In genomic region chr6:149852180-149852579, GRCh38 we compare ENCODE assay signal across 10 cellular contexts. TPM values are rescaled to one million over a fixed set of nuclear protein-coding genes. Genes with fewer than 3 reads are reported as not detected.
DNase-seq lines count a peak whose midpoint lies in the region; ATAC-seq and TF ChIP-seq lines count a peak whose summit lies in the region.
"Had no signal": no experiment of that assay in that cellular context is flagged by ENCODE, and none has a peak within 500 bp of the region (broad histone marks: within the 10 kb centered on the region; RNA-seq: fewer than 3 reads in every experiment).

No MANE protein-coding gene starts in this region.

- H3K27me3 ChIP-seq in fibroblast of lung (ENCODE audit: control insufficient read depth, insufficient read depth, low read length) = no peaks in the 10 kb centered on the region
- H3K27me3 ChIP-seq in CD8-positive, alpha-beta memory T cell (ENCODE audit: insufficient read depth, low read length, poor library complexity, severe bottlenecking) = no peaks in the 10 kb centered on the region

- no peak for DNase-seq in stimulated activated naive CD8-positive, alpha-beta T cell treated with anti-CD3 and anti-CD28 coated beads, Interleukin-15, amount 100 ng/mL, for 72 hours
- DNase-seq in stimulated activated naive CD8-positive, alpha-beta T cell treated with anti-CD3 and anti-CD28 coated beads, Interleukin-15, Interleukin-2, amounts not matched to agents 100 U/mL and 50 U/mL, for 24 hours = no peak
- DNase-seq in OCI-LY7 (ENCODE audit: low spot score) = peak; percentile 76
- DNase-seq in fibroblast of lung (ENCODE audit: low read depth in 2 of 2) = peak in 1 of 2 donors; percentile 84
- DNase-seq in iPS-NIHi7 (ENCODE audit: extremely low spot score) = no peak
- no peak for DNase-seq in head of caudate nucleus
- DNase-seq in C1 segment of cervical spinal cord (lab: John Stamatoyannopoulos, UW) = no peak
- no peak for DNase-seq in CD8-positive, alpha-beta memory T cell
- DNase-seq: activated T-cell treated with anti-CD3 and anti-CD28 coated beads, Interleukin-2, amount 50 U/mL, for 4 hours had no signal

- no peaks in the 10 kb centered on the region for H4K20me1 ChIP-seq in OCI-LY7 (ENCODE audit: insufficient read depth, low read length)
- H4K20me1 ChIP-seq in fibroblast of lung (ENCODE audit: control insufficient read depth, extremely low read depth, insufficient read depth, low read length) = no peaks in the 10 kb centered on the region

- no peak for TF ChIP-seq CTCF in OCI-LY7 (conservative IDR thresholded peaks at IDR 0.05; ENCODE audit: low read length)
- TF ChIP-seq CTCF in fibroblast of lung (conservative IDR thresholded peaks at IDR 0.05 in 1 of 2, IDR thresholded peaks at IDR 0.05 in 1 of 2; ENCODE audit: low read depth in 1 of 2, low read length in 2 of 2) = no peak

- no peak overlapping the region for H3K9ac ChIP-seq in fibroblast of lung (ENCODE audit: insufficient read depth, low read length)

- POLR2A ChIA-PET in OCI-LY7 (lab: Charles Lee) = interaction anchor here (1.1 kb wide), 1 partner anchor 20 kb away, joined by 3 read pairs; no protein-coding TSS in a partner anchor
- POLR2A ChIA-PET in CD8-positive, alpha-beta memory T cell (lab: Charles Lee) = interaction anchor here (0.5 kb wide), 1 partner anchor 31 kb away, joined by 6 read pairs; no protein-coding TSS in a partner anchor

- H3K9me3 Mint-ChIP-seq in stimulated activated naive CD8-positive, alpha-beta T cell treated with anti-CD3 and anti-CD28 coated beads, Interleukin-15, amount 100 ng/mL, for 72 hours = no peaks in the 10 kb centered on the region
- no peaks in the 10 kb centered on the region for H3K9me3 Mint-ChIP-seq in CD8-positive, alpha-beta memory T cell
- H3K9me3 Mint-ChIP-seq: activated T-cell treated with anti-CD3 and anti-CD28 coated beads, Interleukin-2, amount 50 U/mL, for 4 hours had no signal

- no peaks in the 10 kb centered on the region for H3K79me2 ChIP-seq in OCI-LY7 (ENCODE audit: insufficient read depth, low read depth, low read length)
- H3K79me2 ChIP-seq in fibroblast of lung (ENCODE audit: control insufficient read depth, insufficient read depth, low read length) = peaks cover 10% of the 10 kb centered on the region

- no peaks in the 10 kb centered on the region for H3K9me3 ChIP-seq in OCI-LY7 (ENCODE audit: low read length)
- H3K9me3 ChIP-seq in fibroblast of lung (ENCODE audit: control insufficient read depth, insufficient read depth, low read depth, low read length) = no peaks in the 10 kb centered on the region
- no peaks in the 10 kb centered on the region for H3K9me3 ChIP-seq in CD8-positive, alpha-beta memory T cell (ENCODE audit: low read length)

- peaks cover 19% of the 10 kb centered on the region for H3K4me1 ChIP-seq in OCI-LY7 (ENCODE audit: insufficient read depth, low read length, poor library complexity, severe bottlenecking)
- peaks cover 27% of the 10 kb centered on the region for H3K4me1 ChIP-seq in fibroblast of lung (ENCODE audit: control insufficient read depth, extremely low read depth, insufficient read depth, low read length)
- no peaks in the 10 kb centered on the region for H3K4me1 ChIP-seq in CD8-positive, alpha-beta memory T cell (ENCODE audit: insufficient read depth, low read length)

- H3K4me2 ChIP-seq in OCI-LY7 (ENCODE audit: low read length) = peak overlapping the region; percentile 83
- H3K4me2 ChIP-seq in fibroblast of lung (ENCODE audit: extremely low read depth, insufficient read depth, low read length) = no peak overlapping the region

- H3K9me2 ChIP-seq in OCI-LY7 (ENCODE audit: insufficient read depth, low read length) = no peaks in the 10 kb centered on the region

- peaks cover 26% of the 10 kb centered on the region for H3K4me1 Mint-ChIP-seq in stimulated activated naive CD8-positive, alpha-beta T cell treated with anti-CD3 and anti-CD28 coated beads, Interleukin-15, amount 100 ng/mL, for 72 hours
- H3K4me1 Mint-ChIP-seq in CD8-positive, alpha-beta memory T cell = no peaks in the 10 kb centered on the region

- peak; percentile 71 for ATAC-seq in stimulated activated naive CD8-positive, alpha-beta T cell treated with anti-CD3 and anti-CD28 coated beads, Interleukin-15, amount 100 ng/mL, for 72 hours
- no peak for ATAC-seq in stimulated activated naive CD8-positive, alpha-beta T cell treated with anti-CD3 and anti-CD28 coated beads, Interleukin-15, Interleukin-2, amounts not matched to agents 100 U/mL and 50 U/mL, for 24 hours
- ATAC-seq: activated T-cell treated with anti-CD3 and anti-CD28 coated beads, Interleukin-2, amount 50 U/mL, for 4 hours had no signal

- CTCF ChIA-PET in OCI-LY7 (lab: Charles Lee; ENCODE audit: unreplicated experiment) = no interaction called here
- CTCF ChIA-PET in CD8-positive, alpha-beta memory T cell (lab: Charles Lee) = interaction anchor here (0.9 kb wide), 1 partner anchor 134 kb away, joined by 3 read pairs; the partner anchor contains the start of gene LATS1

- intact Hi-C loops in OCI-LY7 (cut with micrococcal nuclease; ENCODE audit: unreplicated experiment) (no loop called here), head of caudate nucleus (cut with DNase I) (no loop called here)

- peaks cover 33% of the 10 kb centered on the region for H3K27me3 Mint-ChIP-seq in stimulated activated naive CD8-positive, alpha-beta T cell treated with anti-CD3 and anti-CD28 coated beads, Interleukin-15, amount 100 ng/mL, for 72 hours
- H3K27me3 Mint-ChIP-seq in CD8-positive, alpha-beta memory T cell = peaks cover 17 to 33% of the 10 kb centered on the region in 2 donors

- H3K36me3 ChIP-seq in OCI-LY7 (ENCODE audit: insufficient read depth, low read length) (no peaks in the 10 kb centered on the region), fibroblast of lung (ENCODE audit: control insufficient read depth, insufficient read depth, low read length) (peaks cover 2% of the 10 kb centered on the region)
- H3K36me3 ChIP-seq in CD8-positive, alpha-beta memory T cell (ENCODE audit: insufficient read depth, low read length) = no peaks in the 10 kb centered on the region

- no peak overlapping the region for H3K4me3 Mint-ChIP-seq in stimulated activated naive CD8-positive, alpha-beta T cell treated with anti-CD3 and anti-CD28 coated beads, Interleukin-15, amount 100 ng/mL, for 72 hours
- H3K4me3 Mint-ChIP-seq in CD8-positive, alpha-beta memory T cell = no peak overlapping the region
- H3K4me3 Mint-ChIP-seq: activated T-cell treated with anti-CD3 and anti-CD28 coated beads, Interleukin-2, amount 50 U/mL, for 4 hours had no signal

- H2AFZ ChIP-seq in OCI-LY7 (ENCODE audit: low read length) = peak overlapping the region; percentile 89
- no peak overlapping the region for H2AFZ ChIP-seq in fibroblast of lung (ENCODE audit: low read length)

- H3K4me3 ChIP-seq in OCI-LY7 (ENCODE audit: low read depth, low read length, poor library complexity, severe bottlenecking) (peak overlapping the region; percentile 59), fibroblast of lung (replicated peaks in 1 of 4; ENCODE audit: control extremely low read depth in 1 of 4, insufficient read depth in 1 of 4, low read depth in 3 of 4, low read length in 4 of 4) (no peak overlapping the region)
- H3K4me3 ChIP-seq in CD8-positive, alpha-beta memory T cell (ENCODE audit: low read length) = no peak overlapping the region

- peak overlapping the region; percentile 22 for H3K27ac ChIP-seq in OCI-LY7 (ENCODE audit: low read depth, low read length, poor library complexity, severe bottlenecking)
- H3K27ac ChIP-seq in fibroblast of lung (ENCODE audit: insufficient read depth, low read length) = peak overlapping the region; percentile 14
- no peak overlapping the region for H3K27ac ChIP-seq in CD8-positive, alpha-beta memory T cell (ENCODE audit: low read depth, low read length)

- no peaks in the 10 kb centered on the region for H3K36me3 Mint-ChIP-seq in CD8-positive, alpha-beta memory T cell

- no peak overlapping the region for H3K27ac Mint-ChIP-seq in stimulated activated naive CD8-positive, alpha-beta T cell treated with anti-CD3 and anti-CD28 coated beads, Interleukin-15, amount 100 ng/mL, for 72 hours
- H3K27ac Mint-ChIP-seq in CD8-positive, alpha-beta memory T cell = no peak overlapping the region

- no TSS peak for BruUV-seq in OCI-LY7 (replicated peaks; lab: Mats Ljungman, UMichigan)

RNA-seq across cellular contexts. Expression of gene LRP11, which starts 12.0 kb away (rescaled TPM):
- total RNA-seq in OCI-LY7 (2014; rRNA removed; shearing (Covaris generic)) = 1.1 and 1.5 TPM in 2 replicates
- total RNA-seq in OCI-LY7 (2022) = 1.2 and 1.5 TPM in 2 replicates
- total RNA-seq in fibroblast of lung = 54.7 and 89.5 TPM in 2 replicates
- polyA plus RNA-seq in fibroblast of lung = 43.3 and 58.4 TPM in 2 replicates
- polyA plus RNA-seq in fibroblast of lung (2012) = 31.4 and 42.5 TPM in 2 replicates
- polyA minus RNA-seq in fibroblast of lung (ENCODE audit: low replicate concordance) = 82.3 and 116 TPM in 2 replicates
- 1 to 10 TPM; 5.5 to 5.9 TPM for total RNA-seq in CD8-positive, alpha-beta memory T cell
- 1.1 TPM for polyA plus RNA-seq in CD8-positive, alpha-beta memory T cell

RNA-seq across cellular contexts. Expression of gene RAET1E, which starts 45.7 kb away (rescaled TPM):
- not detected in 2 replicates for total RNA-seq in OCI-LY7 (2014; rRNA removed; shearing (Covaris generic))
- total RNA-seq in OCI-LY7 (2022) (not detected in 2 replicates), fibroblast of lung (0.51 and 1.5 TPM in 2 replicates)
- 0.12 and 0.70 TPM in 2 replicates for polyA plus RNA-seq in fibroblast of lung
- 0.13 and 0.89 TPM in 2 replicates for polyA plus RNA-seq in fibroblast of lung (2012)
- polyA minus RNA-seq in fibroblast of lung (ENCODE audit: low replicate concordance) = 0.63 TPM in 1 of 2 replicates, not detected in the other
- total RNA-seq in CD8-positive, alpha-beta memory T cell = not detected
- not detected for polyA plus RNA-seq in CD8-positive, alpha-beta memory T cell
- total RNA-seq: activated T-cell treated with anti-CD3 and anti-CD28 coated beads, Interleukin-2, amount 50 U/mL, for 4 hours; liver had no signal
- polyA plus RNA-seq: liver had no signal
